18 cellular contexts compared by ENCODE assay signal in the genomic region with DNA sequence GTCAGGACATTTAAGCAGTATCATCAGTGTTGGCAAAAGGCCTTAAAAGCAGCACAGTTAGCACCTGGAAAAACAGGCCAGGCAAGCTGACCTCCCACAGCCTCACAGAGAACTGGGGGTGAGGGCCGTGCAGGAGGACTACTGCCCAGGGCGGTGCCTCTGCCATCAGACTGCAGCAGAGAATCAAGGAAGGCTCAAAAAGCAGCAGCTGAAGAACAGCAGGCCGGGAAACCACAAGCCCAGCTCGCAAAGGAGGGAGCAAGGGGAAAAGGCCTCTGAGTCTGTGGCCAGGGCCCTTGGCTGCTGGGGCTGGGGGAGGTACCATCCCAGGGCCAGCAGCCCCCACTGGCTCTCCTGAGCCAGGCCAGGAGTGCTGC.
DNase-seq lines count a peak whose midpoint lies in the region; TF ChIP-seq lines count a peak whose summit lies in the region.
"Had no signal": no experiment of that assay in that cellular context is flagged by ENCODE, and none has a peak within 500 bp of the region (broad histone marks: within the 10 kb centered on the region; RNA-seq: fewer than 3 reads in every experiment).

No MANE protein-coding gene starts in this region.

- H3K27ac Mint-ChIP-seq in activated CD4-positive, alpha-beta memory T cell treated with anti-CD3 and anti-CD28 coated beads, Interleukin-2, amount 10 ng/mL, durations not matched to agents 7 days and 5 days: no peak overlapping the region
- no peak overlapping the region for H3K27ac Mint-ChIP-seq in activated CD4-positive, alpha-beta memory T cell treated with anti-CD3 and anti-CD28 coated beads for 36 hours
- no peak overlapping the region for H3K27ac Mint-ChIP-seq in CD14-positive monocyte
- H3K27ac Mint-ChIP-seq: CD8-positive, alpha-beta T cell; IgD-negative memory B cell had no signal

- no peak overlapping the region for H3K9ac ChIP-seq in BLaER1
- H3K9ac ChIP-seq: BLaER1 treated with 17β-estradiol and CSF1 and Interleukin-3, amounts not matched to agents 10 nM and 100 nM; KMS-11 had no signal

- peaks cover 29% of the 10 kb centered on the region for H3K4me1 ChIP-seq in BLaER1
- H3K4me1 ChIP-seq in osteoblast (ENCODE audit: insufficient read depth, low read length): no peaks in the 10 kb centered on the region
- H3K4me1 ChIP-seq in prostate gland (replicated peaks): no peaks in the 10 kb centered on the region
- H3K4me1 ChIP-seq: Caco-2, Peyer's patch had no signal

- TF ChIP-seq CTCF in LNCaP clone FGC (IDR thresholded peaks at IDR 0.05; ENCODE audit: control insufficient read depth, extremely low read depth, insufficient read depth) (no peak), osteoblast (IDR thresholded peaks at IDR 0.05; ENCODE audit: extremely low read depth, low read depth, low read length) (no peak), prostate gland (IDR thresholded peaks at IDR 0.05) (no peak), CD14-positive monocyte (IDR thresholded peaks at IDR 0.05) (no peak)

- H2AFZ ChIP-seq in osteoblast (ENCODE audit: low read length): no peak overlapping the region

- H4K20me1 ChIP-seq in BLaER1 (peaks cover 14% of the 10 kb centered on the region; the same call in 1 of the 2 replicates), osteoblast (ENCODE audit: insufficient read depth, low read length) (peaks cover 4% of the 10 kb centered on the region)

- H3K27me3 ChIP-seq in BLaER1 (no peaks in the 10 kb centered on the region), osteoblast (ENCODE audit: insufficient read depth, low read length) (no peaks in the 10 kb centered on the region), prostate gland (replicated peaks; ENCODE audit: insufficient read depth) (no peaks in the 10 kb centered on the region)
- H3K27me3 ChIP-seq: BLaER1 treated with 17β-estradiol and CSF1 and Interleukin-3, amounts not matched to agents 10 nM and 100 nM; Peyer's patch had no signal

- H3K4me3 ChIP-seq in BLaER1 (no peak overlapping the region), LNCaP clone FGC (ENCODE audit: low read depth, low read length) (no peak overlapping the region), osteoblast (ENCODE audit: insufficient read depth, low read length) (no peak overlapping the region), prostate gland (no peak overlapping the region)
- H3K4me3 ChIP-seq: BLaER1 treated with 17β-estradiol and CSF1 and Interleukin-3, amounts not matched to agents 10 nM and 100 nM; Peyer's patch had no signal

- H3K4me3 Mint-ChIP-seq in activated CD4-positive, alpha-beta memory T cell treated with anti-CD3 and anti-CD28 coated beads, Interleukin-2, amount 10 ng/mL, durations not matched to agents 7 days and 5 days: no peak overlapping the region
- H3K4me3 Mint-ChIP-seq in activated CD4-positive, alpha-beta memory T cell treated with anti-CD3 and anti-CD28 coated beads for 36 hours: no peak overlapping the region
- no peak overlapping the region for H3K4me3 Mint-ChIP-seq in CD14-positive monocyte
- H3K4me3 Mint-ChIP-seq: CD8-positive, alpha-beta T cell; IgD-negative memory B cell had no signal

- H3K27ac ChIP-seq in BLaER1 (no peak overlapping the region), osteoblast (ENCODE audit: low read depth, low read length) (no peak overlapping the region), prostate gland (no peak overlapping the region)
- H3K27ac ChIP-seq: BLaER1 treated with 17β-estradiol and CSF1 and Interleukin-3, amounts not matched to agents 10 nM and 100 nM; HL-60; KMS-11; Peyer's patch had no signal

- H3K4me1 Mint-ChIP-seq in activated CD4-positive, alpha-beta memory T cell treated with anti-CD3 and anti-CD28 coated beads, Interleukin-2, amount 10 ng/mL, durations not matched to agents 7 days and 5 days: no peaks in the 10 kb centered on the region
- no peaks in the 10 kb centered on the region for H3K4me1 Mint-ChIP-seq in activated CD4-positive, alpha-beta memory T cell treated with anti-CD3 and anti-CD28 coated beads for 36 hours (ENCODE audit: low read depth)
- no peaks in the 10 kb centered on the region for H3K4me1 Mint-ChIP-seq in CD14-positive monocyte

- no peaks in the 10 kb centered on the region for H3K9me3 Mint-ChIP-seq in activated CD4-positive, alpha-beta memory T cell treated with anti-CD3 and anti-CD28 coated beads, Interleukin-2, amount 10 ng/mL, durations not matched to agents 7 days and 5 days
- no peaks in the 10 kb centered on the region for H3K9me3 Mint-ChIP-seq in activated CD4-positive, alpha-beta memory T cell treated with anti-CD3 and anti-CD28 coated beads for 36 hours
- no peaks in the 10 kb centered on the region for H3K9me3 Mint-ChIP-seq in CD14-positive monocyte
- H3K9me3 Mint-ChIP-seq: CD8-positive, alpha-beta T cell had no signal

- WGBS in prostate gland: 46% methylated on average over 4 of the region's 4 CpGs

- H3K36me3 Mint-ChIP-seq in activated CD4-positive, alpha-beta memory T cell treated with anti-CD3 and anti-CD28 coated beads, Interleukin-2, amount 10 ng/mL, durations not matched to agents 7 days and 5 days (ENCODE audit: low read depth): no peaks in the 10 kb centered on the region
- no peaks in the 10 kb centered on the region for H3K36me3 Mint-ChIP-seq in activated CD4-positive, alpha-beta memory T cell treated with anti-CD3 and anti-CD28 coated beads for 36 hours
- H3K36me3 Mint-ChIP-seq in CD14-positive monocyte: no peaks in the 10 kb centered on the region
- H3K36me3 Mint-ChIP-seq: CD8-positive, alpha-beta T cell had no signal

- POLR2A ChIA-PET in activated CD4-positive, alpha-beta memory T cell treated with anti-CD3 and anti-CD28 coated beads, Interleukin-2, amount 10 ng/mL, durations not matched to agents 7 days and 5 days (lab: Charles Lee): no interaction called here
- POLR2A ChIA-PET in activated CD4-positive, alpha-beta memory T cell treated with anti-CD3 and anti-CD28 coated beads for 36 hours (lab: Charles Lee): no interaction called here

- H3K27me3 Mint-ChIP-seq in activated CD4-positive, alpha-beta memory T cell treated with anti-CD3 and anti-CD28 coated beads, Interleukin-2, amount 10 ng/mL, durations not matched to agents 7 days and 5 days: no peaks in the 10 kb centered on the region
- peaks cover 2% of the 10 kb centered on the region for H3K27me3 Mint-ChIP-seq in activated CD4-positive, alpha-beta memory T cell treated with anti-CD3 and anti-CD28 coated beads for 36 hours
- peaks cover 4 to 5% (median 5%) of the 10 kb centered on the region in 3 donors for H3K27me3 Mint-ChIP-seq in CD14-positive monocyte (ENCODE audit: low read depth in 3 of 3)

- CTCF ChIA-PET in activated CD4-positive, alpha-beta memory T cell treated with anti-CD3 and anti-CD28 coated beads, Interleukin-2, amount 10 ng/mL, durations not matched to agents 7 days and 5 days (lab: Charles Lee): interaction anchor here (0.6 to 1.1 kb wide), 3 partner anchors 153 to 492 kb away, joined by 3 to 4 read pairs (median 3); partner anchors contain the start of gene HSPBAP1
- CTCF ChIA-PET in activated CD4-positive, alpha-beta memory T cell treated with anti-CD3 and anti-CD28 coated beads for 36 hours (lab: Charles Lee): interaction anchor here (1.4 to 1.5 kb wide), 2 partner anchors 14 to 19 kb away, joined by 3 to 5 read pairs; no protein-coding TSS in a partner anchor

- intact Hi-C loops in activated CD4-positive, alpha-beta memory T cell treated with anti-CD3 and anti-CD28 coated beads for 36 hours (cut with micrococcal nuclease): no loop called here
- intact Hi-C loops in prostate gland (cut with DNase I): loop anchor here (5.0 kb wide), 1 partner anchor 201 kb away; no protein-coding TSS in a partner anchor
- intact Hi-C loops in CD14-positive monocyte (cut with micrococcal nuclease): no loop called here

- H3K79me2 ChIP-seq in osteoblast (ENCODE audit: insufficient read depth, low read length): no peaks in the 10 kb centered on the region

- no peak for TF ChIP-seq POLR2A in prostate gland (IDR thresholded peaks at IDR 0.05)

- H3K9me3 ChIP-seq in BLaER1: no peaks in the 10 kb centered on the region
- H3K9me3 ChIP-seq in osteoblast (ENCODE audit: low read depth, low read length): no peaks in the 10 kb centered on the region
- H3K9me3 ChIP-seq in prostate gland: no peaks in the 10 kb centered on the region
- H3K9me3 ChIP-seq: BLaER1 treated with 17β-estradiol and CSF1 and Interleukin-3, amounts not matched to agents 10 nM and 100 nM; Caco-2; Peyer's patch had no signal

- DNase-seq in activated CD4-positive, alpha-beta memory T cell treated with anti-CD3 and anti-CD28 coated beads, Interleukin-2, amount 10 ng/mL, durations not matched to agents 7 days and 5 days: peak; percentile 3
- no peak for DNase-seq in activated CD4-positive, alpha-beta memory T cell treated with anti-CD3 and anti-CD28 coated beads for 36 hours
- DNase-seq in LNCaP clone FGC (ENCODE audit: low read depth) (peak; percentile 42), osteoblast (ENCODE audit: insufficient read length, low spot score, missing footprints) (peak; percentile 63), prostate gland (ENCODE audit: low spot score) (no peak), CD14-positive monocyte (ENCODE audit: low spot score) (no peak)
- DNase-seq: NCI-H1417 treated with DMSO at 0.1 percent for 48 hours, NCI-H2227 treated with DMSO at 0.1 percent for 48 hours, NCI-H526 treated with DMSO at 0.1 percent for 48 hours, Peyer's patch, SIG-M5 had no signal

- H3K36me3 ChIP-seq in BLaER1: peaks cover 5% of the 10 kb centered on the region; the same call in 1 of the 2 replicates
- H3K36me3 ChIP-seq in osteoblast (ENCODE audit: insufficient read depth, low read length): no peaks in the 10 kb centered on the region
- H3K36me3 ChIP-seq in prostate gland: no peaks in the 10 kb centered on the region
- H3K36me3 ChIP-seq: BLaER1 treated with 17β-estradiol and CSF1 and Interleukin-3, amounts not matched to agents 10 nM and 100 nM; Peyer's patch had no signal

- H3K4me2 ChIP-seq in BLaER1 (0 out of 2 replicates have a peak overlapping the region, but pooled peaks have one; percentile 12), osteoblast (ENCODE audit: insufficient read depth, low read length) (no peak overlapping the region)
- H3K4me2 ChIP-seq: KMS-11 had no signal

Comparison
In these comparisons a context has a peak if more than half of its experiments do, and no peak if none do; other contexts are left out.
1. DNase-seq: peak in activated CD4-positive, alpha-beta memory T cell treated with anti-CD3 and anti-CD28 coated beads, Interleukin-2, amount 10 ng/mL, durations not matched to agents 7 days and 5 days (single experiment), LNCaP clone FGC (single experiment) and osteoblast (single experiment); none in activated CD4-positive, alpha-beta memory T cell treated with anti-CD3 and anti-CD28 coated beads for 36 hours (single experiment), prostate gland (single experiment) and CD14-positive monocyte (single experiment).